In the genomic region with DNA sequence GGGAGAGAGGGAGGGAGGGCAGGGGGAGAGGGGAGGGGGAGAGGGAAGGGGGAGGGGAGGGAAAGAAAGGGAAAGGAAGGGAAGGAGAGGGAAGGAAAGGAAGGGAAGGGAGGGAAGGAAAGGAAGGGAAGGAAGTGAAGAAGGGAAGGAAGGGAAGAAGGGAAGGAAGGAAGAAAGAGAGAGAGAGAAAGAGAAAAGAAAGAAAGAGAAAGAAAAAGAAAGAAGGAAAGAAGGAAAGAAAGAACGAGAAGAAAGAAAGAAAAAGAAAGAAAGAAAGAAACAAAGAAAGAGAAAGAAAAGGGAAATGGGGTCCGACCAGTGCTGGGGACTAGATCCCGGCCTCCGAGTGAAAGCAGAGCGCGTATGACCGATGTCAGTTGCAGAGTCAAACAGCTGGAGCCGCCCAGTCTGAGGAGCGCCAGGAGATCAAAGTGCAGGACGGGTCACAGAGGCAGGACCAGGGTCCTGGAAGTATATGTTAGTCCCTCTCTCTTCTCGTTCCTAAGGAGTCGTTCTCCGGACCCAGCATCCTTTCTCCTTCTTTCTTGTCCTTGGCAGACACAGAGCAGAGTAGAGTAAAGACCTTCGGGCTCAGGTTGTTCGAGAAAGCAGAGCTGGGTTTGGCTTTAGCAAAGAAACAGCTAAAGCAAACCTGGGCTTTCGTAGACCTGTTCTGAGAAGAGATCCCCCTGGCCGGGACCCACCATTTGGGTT, we compare ENCODE assay signal across 8 cellular contexts.
A peak's percentile ranks its signal among the peaks of the same experiment; 100 is the strongest.
DNase-seq lines count a peak whose midpoint lies in the region; ATAC-seq and TF ChIP-seq lines count a peak whose summit lies in the region.

No MANE protein-coding gene starts in this region.

- TF ChIP-seq CTCF in MM.1S (IDR thresholded peaks at IDR 0.05; ENCODE audit: low read length) (no peak), GM10248 (IDR thresholded peaks at IDR 0.05; ENCODE audit: control extremely low read depth, extremely low read depth, low read depth, missing control alignments) (no peak)

- peak in 1 of 2 donors; percentile 1 for DNase-seq in activated T-cell treated with anti-CD3 and anti-CD28 coated beads, Interleukin-2, amount 50 U/mL, for 72 hours
- DNase-seq in activated T-cell treated with anti-CD3 and anti-CD28 coated beads, Interleukin-2, amount 50 U/mL, for 48 hours = no peak
- DNase-seq in MM.1S = peak; percentile 21
- DNase-seq in fibroblast of peridontal ligament (ENCODE audit: extremely low read depth) = peak; percentile 5
- DNase-seq in sciatic nerve (ENCODE audit: low spot score) = no peak
- no peak for DNase-seq in GM10248 (ENCODE audit: extremely low spot score)

- no peaks in the 10 kb centered on the region for H3K27me3 ChIP-seq in MM.1S (replicated peaks; ENCODE audit: insufficient read depth, low read length)

- CTCF ChIA-PET in GM10248 (lab: Yijun Ruan, JAX) = interaction anchor here (0.8 to 5.0 kb wide), 20 partner anchors 9 to 871 kb away, joined by 3 to 61 read pairs (median 5); a partner anchor contains a TSS

- H3K4me3 ChIP-seq in MM.1S (ENCODE audit: low read length) = peak overlapping the region; percentile 49

- peak overlapping the region; percentile 84 for H2AFZ ChIP-seq in MM.1S (ENCODE audit: low read length)

- no peaks in the 10 kb centered on the region for H3K9me3 Mint-ChIP-seq in activated T-cell treated with anti-CD3 and anti-CD28 coated beads, Interleukin-2, amount 50 U/mL, for 72 hours

- H3K4me1 ChIP-seq in MM.1S (ENCODE audit: low read length) = no peaks in the 10 kb centered on the region

- no peak overlapping the region; the same call in 1 of the 2 replicates for H3K9ac ChIP-seq in MM.1S (ENCODE audit: low read length)

- peak overlapping the region; percentile 76 for H3K4me2 ChIP-seq in MM.1S (ENCODE audit: low read depth, low read length)

- H3K4me1 Mint-ChIP-seq in activated T-cell treated with anti-CD3 and anti-CD28 coated beads, Interleukin-2, amount 50 U/mL, for 72 hours (ENCODE audit: low read depth) = peaks cover 17% of the 10 kb centered on the region

- no peaks in the 10 kb centered on the region for H3K36me3 ChIP-seq in MM.1S (replicated peaks; ENCODE audit: insufficient read depth, low read length)

- no peaks in the 10 kb centered on the region for H3K9me3 ChIP-seq in MM.1S (replicated peaks; ENCODE audit: insufficient read depth, low read length)

- H3K27ac Mint-ChIP-seq in activated T-cell treated with anti-CD3 and anti-CD28 coated beads, Interleukin-2, amount 50 U/mL, for 72 hours = no peak overlapping the region

- H3K36me3 Mint-ChIP-seq in activated T-cell treated with anti-CD3 and anti-CD28 coated beads, Interleukin-2, amount 50 U/mL, for 72 hours (ENCODE audit: insufficient read depth in 2 of 2) = no peaks in the 10 kb centered on the region

- POLR2A ChIA-PET in GM10248 (lab: Yijun Ruan, JAX) = no interaction called here

- intact Hi-C loops in sciatic nerve (cut with DNase I) = loop anchor here (10.0 kb wide), 1 partner anchor 376 kb away; no protein-coding TSS in a partner anchor

- peaks cover 29% of the 10 kb centered on the region for H3K27me3 Mint-ChIP-seq in activated T-cell treated with anti-CD3 and anti-CD28 coated beads, Interleukin-2, amount 50 U/mL, for 72 hours (ENCODE audit: low read depth)

- H3K4me3 Mint-ChIP-seq in activated T-cell treated with anti-CD3 and anti-CD28 coated beads, Interleukin-2, amount 50 U/mL, for 72 hours = peak overlapping the region; percentile 58 to 83

- no peaks in the 10 kb centered on the region for H3K9me2 ChIP-seq in MM.1S (replicated peaks; ENCODE audit: insufficient read depth, low read length)

- H3F3A ChIP-seq in MM.1S (ENCODE audit: insufficient read depth, low read length) = no peaks in the 10 kb centered on the region

- no peak overlapping the region for H3K27ac ChIP-seq in MM.1S (ENCODE audit: low read length)

- H3K79me2 ChIP-seq in MM.1S (ENCODE audit: low read length) = no peaks in the 10 kb centered on the region

- no peaks in the 10 kb centered on the region for H4K20me1 ChIP-seq in MM.1S (ENCODE audit: insufficient read depth, low read length)

- peak; percentile 53 to 64 for ATAC-seq in activated T-cell treated with anti-CD3 and anti-CD28 coated beads, Interleukin-2, amount 50 U/mL, for 72 hours (replicated peaks in 1 of 2)
- ATAC-seq in sciatic nerve (peak; percentile 67), HG02798 (IDR thresholded peaks at IDR 0.05; ENCODE audit: poor library complexity, unreplicated experiment) (no peak), HG03196 (IDR thresholded peaks at IDR 0.05; ENCODE audit: unreplicated experiment) (no peak)

Comparison
In these comparisons a context has a peak if more than half of its experiments do, and no peak if none do; other contexts are left out.
1. ATAC-seq: peak in activated T-cell treated with anti-CD3 and anti-CD28 coated beads, Interleukin-2, amount 50 U/mL, for 72 hours (2 of 2) and sciatic nerve (single experiment); none in HG02798 (single experiment) and HG03196 (single experiment).
2. DNase-seq: peak in MM.1S (single experiment) and fibroblast of peridontal ligament (single experiment); none in activated T-cell treated with anti-CD3 and anti-CD28 coated beads, Interleukin-2, amount 50 U/mL, for 48 hours (0 of 2), sciatic nerve (single experiment) and GM10248 (single experiment).